In genomic region chr10:122326385-122326784, GRCh38 we compare ENCODE assay signal across 32 cellular contexts. TPM values are rescaled to one million over a fixed set of nuclear protein-coding genes. Genes with fewer than 3 reads are reported as not detected.
A peak's percentile ranks its signal among the peaks of the same experiment; 100 is the strongest.
DNase-seq lines count a peak whose midpoint lies in the region; ATAC-seq and TF ChIP-seq lines count a peak whose summit lies in the region.
"Had no signal": no experiment of that assay in that cellular context is flagged by ENCODE, and none has a peak within 500 bp of the region (broad histone marks: within the 10 kb centered on the region; RNA-seq: fewer than 3 reads in every experiment).

No MANE protein-coding gene starts in this region.

- H3K4me3 ChIP-seq in Panc1 (ENCODE audit: low read depth in 2 of 2, low read length in 2 of 2): no peak overlapping the region
- no peak overlapping the region for H3K4me3 ChIP-seq in GM23338
- H3K4me3 ChIP-seq in mucosa of descending colon: no peak overlapping the region
- H3K4me3 ChIP-seq: body of pancreas, hepatocyte, testis, vagina had no signal

- POLR2A ChIA-PET in Panc1 (lab: Charles Lee): no interaction called here

- intact Hi-C loops in Panc1 (cut with micrococcal nuclease; ENCODE audit: unreplicated experiment): no loop called here
- intact Hi-C loops in mucosa of descending colon (cut with DNase I, micrococcal nuclease): no loop called here

- H3K27me3 Mint-ChIP-seq in stimulated activated naive B cell treated with anti-CD40 and anti-IgM and Interleukin-4, amounts not matched to agents 10 μg/mL and 1 μg/mL and 100 μg/mL, for 72 hours: peaks cover 45 to 46% of the 10 kb centered on the region in 2 donors
- H3K27me3 Mint-ChIP-seq in GM23338 (ENCODE audit: insufficient read depth, low read depth, poor library complexity): peaks cover 4% of the 10 kb centered on the region

- H3K27me3 ChIP-seq in Panc1 (ENCODE audit: control insufficient read depth, insufficient read depth, low read length) (no peaks in the 10 kb centered on the region), GM23338 (ENCODE audit: insufficient read depth) (no peaks in the 10 kb centered on the region)
- H3K27me3 ChIP-seq: body of pancreas, hepatocyte, testis, vagina had no signal

- no peak overlapping the region for H3K4me3 Mint-ChIP-seq in stimulated activated naive B cell treated with anti-CD40 and anti-IgM and Interleukin-4, amounts not matched to agents 10 μg/mL and 1 μg/mL and 100 μg/mL, for 72 hours
- no peak overlapping the region for H3K4me3 Mint-ChIP-seq in GM23338
- H3K4me3 Mint-ChIP-seq: activated CD4-positive, alpha-beta T cell treated with anti-CD3 and anti-CD28 coated beads for 36 hours; activated T-cell treated with anti-CD3 and anti-CD28 coated beads, Interleukin-2, amount 50 U/mL, for 4 hours; effector memory CD8-positive, alpha-beta T cell; immature natural killer cell; naive thymus-derived CD8-positive, alpha-beta T cell had no signal

- no peaks in the 10 kb centered on the region for H3K79me2 ChIP-seq in GM23338 (replicated peaks; ENCODE audit: insufficient read depth)
- H3K79me2 ChIP-seq: hepatocyte had no signal

- H3K9me2 ChIP-seq in GM23338 (ENCODE audit: insufficient read depth): peaks cover 16% of the 10 kb centered on the region; the same call in 1 of the 2 replicates
- H3K9me2 ChIP-seq: SK-N-SH had no signal

- ATAC-seq in GM18867 (IDR thresholded peaks at IDR 0.05; ENCODE audit: unreplicated experiment) (peak; percentile 52), HG02678 (IDR thresholded peaks at IDR 0.05; ENCODE audit: unreplicated experiment) (peak; percentile 62), Panc1 (no peak), GM23338 (no peak), mucosa of descending colon (no peak)
- peak; percentile 78 to 84 for ATAC-seq in stimulated activated naive B cell treated with anti-CD40 and anti-IgM and Interleukin-4, amounts not matched to agents 10 μg/mL and 1 μg/mL and 100 μg/mL, for 72 hours (replicated peaks)
- ATAC-seq: activated CD4-positive, alpha-beta T cell treated with anti-CD3 and anti-CD28 coated beads for 36 hours; activated T-cell treated with anti-CD3 and anti-CD28 coated beads, Interleukin-2, amount 50 U/mL, for 4 hours; body of pancreas; effector memory CD8-positive, alpha-beta T cell; HCT116; left lobe of liver; naive thymus-derived CD8-positive, alpha-beta T cell had no signal

- in situ Hi-C loops in Panc1 (cut with HindIII; ENCODE audit: low pct_unique_long_range_greater_than_20kb, low sequenced_read_pairs): no loop called here

- H3K36me3 Mint-ChIP-seq in stimulated activated naive B cell treated with anti-CD40 and anti-IgM and Interleukin-4, amounts not matched to agents 10 μg/mL and 1 μg/mL and 100 μg/mL, for 72 hours: peaks cover 0 to 2% of the 10 kb centered on the region in 2 donors
- H3K36me3 Mint-ChIP-seq in GM23338 (ENCODE audit: low read depth): no peaks in the 10 kb centered on the region
- H3K36me3 Mint-ChIP-seq: immature natural killer cell had no signal

- DNase-seq in Panc1 (ENCODE audit: low read depth, low spot score): no peak
- no peak for DNase-seq in stimulated activated naive B cell treated with anti-CD40 and anti-IgM and Interleukin-4, amounts not matched to agents 10 μg/mL and 1 μg/mL and 100 μg/mL, for 72 hours
- DNase-seq in HT-29 (ENCODE audit: low spot score): no peak
- no peak for DNase-seq in LoVo (ENCODE audit: low spot score)
- DNase-seq in GM23338 (ENCODE audit: low spot score): no peak
- DNase-seq in mucosa of descending colon: no peak
- DNase-seq: activated CD4-positive, alpha-beta T cell treated with anti-CD3 and anti-CD28 coated beads for 36 hours; activated CD8-positive, alpha-beta memory T cell treated with anti-CD3 and anti-CD28 coated beads for 24 hours; activated naive CD4-positive, alpha-beta T cell; activated T-cell treated with anti-CD3 and anti-CD28 coated beads, Interleukin-2, amount 50 U/mL, for 4 hours; body of pancreas; C1 segment of cervical spinal cord; effector memory CD8-positive, alpha-beta T cell; foreskin melanocyte; immature natural killer cell; naive thymus-derived CD8-positive, alpha-beta T cell; NCI-H1694 treated with DMSO at 0.1 percent for 48 hours; NCI-H2171; NCI-H524; occipital lobe; SK-N-SH; T-helper 2 cell; testis had no signal

- CTCF ChIA-PET in Panc1 (lab: Charles Lee): no interaction called here

- H3K36me3 ChIP-seq in Panc1 (ENCODE audit: control insufficient read depth, insufficient read depth, low read length) (no peaks in the 10 kb centered on the region), GM23338 (ENCODE audit: insufficient read depth) (no peaks in the 10 kb centered on the region), mucosa of descending colon (ENCODE audit: low read depth) (no peaks in the 10 kb centered on the region)
- H3K36me3 ChIP-seq: vagina had no signal

- no peak overlapping the region for H2AFZ ChIP-seq in GM23338
- H2AFZ ChIP-seq: hepatocyte had no signal

- H3K9me3 Mint-ChIP-seq in stimulated activated naive B cell treated with anti-CD40 and anti-IgM and Interleukin-4, amounts not matched to agents 10 μg/mL and 1 μg/mL and 100 μg/mL, for 72 hours: peaks cover 0 to 3% of the 10 kb centered on the region in 2 donors
- H3K9me3 Mint-ChIP-seq in GM23338: no peaks in the 10 kb centered on the region; the same call in 2 of the 3 replicates
- H3K9me3 Mint-ChIP-seq: activated T-cell treated with anti-CD3 and anti-CD28 coated beads, Interleukin-2, amount 50 U/mL, for 4 hours; effector memory CD8-positive, alpha-beta T cell had no signal

- BruUV-seq in Panc1 (replicated peaks; lab: Mats Ljungman, UMichigan): no TSS peak

- no peak overlapping the region for H3K4me2 ChIP-seq in GM23338
- H3K4me2 ChIP-seq: hepatocyte, SK-N-SH had no signal

- TF ChIP-seq CTCF in Panc1 (IDR thresholded peaks at IDR 0.05) (no peak), GM23338 (conservative IDR thresholded peaks at IDR 0.05; ENCODE audit: low read depth in 2 of 2) (no peak), mucosa of descending colon (IDR thresholded peaks at IDR 0.05) (no peak)

- no peaks in the 10 kb centered on the region for H3F3A ChIP-seq in GM23338 (replicated peaks; ENCODE audit: low read depth)

- peaks cover 13 to 40% of the 10 kb centered on the region in 2 donors for H3K4me1 Mint-ChIP-seq in stimulated activated naive B cell treated with anti-CD40 and anti-IgM and Interleukin-4, amounts not matched to agents 10 μg/mL and 1 μg/mL and 100 μg/mL, for 72 hours
- H3K4me1 Mint-ChIP-seq in GM23338: peaks cover 16% of the 10 kb centered on the region
- H3K4me1 Mint-ChIP-seq: activated CD4-positive, alpha-beta T cell treated with anti-CD3 and anti-CD28 coated beads for 36 hours; immature natural killer cell had no signal

- H3K27ac Mint-ChIP-seq in stimulated activated naive B cell treated with anti-CD40 and anti-IgM and Interleukin-4, amounts not matched to agents 10 μg/mL and 1 μg/mL and 100 μg/mL, for 72 hours: no peak overlapping the region
- no peak overlapping the region for H3K27ac Mint-ChIP-seq in GM23338
- H3K27ac Mint-ChIP-seq: activated CD4-positive, alpha-beta T cell treated with anti-CD3 and anti-CD28 coated beads for 36 hours; effector memory CD8-positive, alpha-beta T cell; naive thymus-derived CD8-positive, alpha-beta T cell had no signal

- no peaks in the 10 kb centered on the region for H4K20me1 ChIP-seq in GM23338 (replicated peaks; ENCODE audit: insufficient read depth)

- H3K9me3 ChIP-seq in Panc1 (ENCODE audit: control insufficient read depth, insufficient read depth, low read depth, low read length) (no peaks in the 10 kb centered on the region), mucosa of descending colon (no peaks in the 10 kb centered on the region)
- H3K9me3 ChIP-seq: body of pancreas, SK-N-SH, testis, vagina had no signal

- H3K4me1 ChIP-seq in Panc1 (ENCODE audit: control insufficient read depth, insufficient read depth, low read length): no peaks in the 10 kb centered on the region
- peaks cover 7% of the 10 kb centered on the region for H3K4me1 ChIP-seq in GM23338 (ENCODE audit: insufficient read depth)
- no peaks in the 10 kb centered on the region for H3K4me1 ChIP-seq in mucosa of descending colon (ENCODE audit: low read depth)
- H3K4me1 ChIP-seq: testis had no signal

- H3K27ac ChIP-seq in Panc1 (ENCODE audit: low read length) (peak overlapping the region; percentile 5; the same call in 1 of the 2 replicates), GM23338 (ENCODE audit: low read depth) (no peak overlapping the region)
- H3K27ac ChIP-seq: body of pancreas, hepatocyte, testis, vagina had no signal

TF ChIP-seq in GM23338, 12 proteins besides CTCF, POLR2A, EP300 and RAD21:
- TF ChIP-seq ZNF331 (CRISPR knock-in tag; IDR thresholded peaks at IDR 0.05; ENCODE audit: low read depth): no peak
- TF ChIP-seq JUNB (IDR thresholded peaks at IDR 0.05; ENCODE audit: unreplicated experiment): no peak
- TF ChIP-seq EZH2phosphoT487 (IDR thresholded peaks at IDR 0.05; ENCODE audit: unreplicated experiment): no peak
- TF ChIP-seq ETS1 (IDR thresholded peaks at IDR 0.05): no peak
- no peak for TF ChIP-seq NANOG (IDR thresholded peaks at IDR 0.05; ENCODE audit: borderline replicate concordance)
- no peak for TF ChIP-seq EZH2 (IDR thresholded peaks at IDR 0.05; ENCODE audit: low read depth, unreplicated experiment)
- no peak for TF ChIP-seq ZNF114 (CRISPR knock-in tag; IDR thresholded peaks at IDR 0.05)

RNA-seq across cellular contexts. Expression of gene PLEKHA1, which starts 48.1 kb away (rescaled TPM):
- total RNA-seq in Panc1 (2021; ENCODE audit: unreplicated experiment) (95.5 TPM), mucosa of descending colon (10 to 100 TPM; 39.1 to 55.0 (median 41.2) TPM)
- polyA plus RNA-seq in Panc1 (2012; ENCODE audit: insufficient read length): 52.9 TPM
- 13.0 and 15.8 TPM in 2 replicates for total RNA-seq in HT-29 (2014; rRNA removed; shearing (Covaris generic))
- 32.6 and 36.6 TPM in 2 replicates for total RNA-seq in GM23338 (2014; rRNA removed; shearing (Covaris generic))
- polyA plus RNA-seq in GM23338 (2016; fragmentation: Nextera tagmentation; extraction: Ambion mirVana): 16.7 and 25.8 TPM in 2 replicates

RNA-seq across cellular contexts. Expression of gene BTBD16, which starts 55.3 kb away (rescaled TPM):
- total RNA-seq in Panc1 (2021; ENCODE audit: unreplicated experiment) (0.82 TPM), mucosa of descending colon (under 1 TPM; 0.16 to 0.60 (median 0.26) TPM)
- 0.71 TPM for polyA plus RNA-seq in Panc1 (2012; ENCODE audit: insufficient read length)
- 4.0 and 4.7 TPM in 2 replicates for total RNA-seq in HT-29 (2014; rRNA removed; shearing (Covaris generic))
- total RNA-seq in GM23338 (2014; rRNA removed; shearing (Covaris generic)): not detected in 2 replicates
- polyA plus RNA-seq in GM23338 (2016; fragmentation: Nextera tagmentation; extraction: Ambion mirVana): not detected in 2 replicates
- total RNA-seq: activated CD4-positive, alpha-beta T cell treated with anti-CD3 and anti-CD28 coated beads for 36 hours; activated T-cell treated with anti-CD3 and anti-CD28 coated beads, Interleukin-2, amount 50 U/mL, for 4 hours; body of pancreas; mesenteric fat pad; naive thymus-derived CD8-positive, alpha-beta T cell; occipital lobe; skeletal muscle tissue; vagina had no signal
- polyA plus RNA-seq: AG04450; immature natural killer cell; naive thymus-derived CD8-positive, alpha-beta T cell; SK-N-SH had no signal

Comparison
In these comparisons a context has a peak if more than half of its experiments do, and no peak if none do; other contexts are left out.
1. ATAC-seq: peak in GM18867 (single experiment), HG02678 (single experiment) and stimulated activated naive B cell treated with anti-CD40 and anti-IgM and Interleukin-4, amounts not matched to agents 10 μg/mL and 1 μg/mL and 100 μg/mL, for 72 hours (2 of 2); none in Panc1 (single experiment), GM23338 (single experiment) and mucosa of descending colon (single experiment).